9 cellular contexts compared by ENCODE assay signal in genomic region chr7:2431260-2431867, GRCh38. TPM values are rescaled to one million over a fixed set of nuclear protein-coding genes. Genes with fewer than 3 reads are reported as not detected.
DNase-seq lines count a peak whose midpoint lies in the region; ATAC-seq and TF ChIP-seq lines count a peak whose summit lies in the region.
"Had no signal": no experiment of that assay in that cellular context is flagged by ENCODE, and none has a peak within 500 bp of the region (broad histone marks: within the 10 kb centered on the region; RNA-seq: fewer than 3 reads in every experiment).

No MANE protein-coding gene starts in this region.

- H3K27ac Mint-ChIP-seq in chondrocyte (ENCODE audit: unreplicated experiment): no peak overlapping the region

- H3K4me3 Mint-ChIP-seq in chondrocyte (ENCODE audit: unreplicated experiment): no peak overlapping the region

- H3K36me3 Mint-ChIP-seq in chondrocyte (ENCODE audit: low read depth): peaks cover 20% of the 10 kb centered on the region

- TF ChIP-seq CTCF in chondrocyte (IDR thresholded peaks at IDR 0.05): peak; percentile 55

- no peaks in the 10 kb centered on the region for H3K4me1 Mint-ChIP-seq in chondrocyte (ENCODE audit: low read depth)

- DNase-seq in DMS53 (lab: John Stamatoyannopoulos, UW) (peak; percentile 56), DMS53 treated with DMSO at 0.1 percent for 48 hours (lab: John Stamatoyannopoulos, UW; ENCODE audit: unreplicated experiment) (no peak), SK-MEL-5 (ENCODE audit: low read depth, low spot score) (peak; percentile 46), chondrocyte (ENCODE audit: low spot score) (no peak), NCI-H345 treated with DMSO at 0.1 percent for 48 hours (lab: John Stamatoyannopoulos, UW; ENCODE audit: unreplicated experiment) (no peak)
- DNase-seq in stimulated activated CD4-positive, alpha-beta T cell treated with anti-CD3 and anti-CD28 coated beads, Interleukin-15, amount 100 ng/mL, for 24 hours: peak; percentile 62

- no peak for ATAC-seq in GM19035 (IDR thresholded peaks at IDR 0.05; ENCODE audit: unreplicated experiment)
- no peak for ATAC-seq in HG03469 (IDR thresholded peaks at IDR 0.05; ENCODE audit: unreplicated experiment)

- H3K9me3 Mint-ChIP-seq in chondrocyte (ENCODE audit: low read depth): peaks cover 6% of the 10 kb centered on the region

- H3K27me3 Mint-ChIP-seq in chondrocyte (ENCODE audit: low read depth): no peaks in the 10 kb centered on the region

- in situ Hi-C loops in SK-MEL-5 (cut with HindIII; ENCODE audit: low pct_unique_long_range_greater_than_20kb, low sequenced_read_pairs): no loop called here

RNA-seq across cellular contexts. Expression of gene CHST12, which starts 28.0 kb away (rescaled TPM):
- total RNA-seq in SK-MEL-5 (2014; rRNA removed; shearing (Covaris generic)): 9.3 and 11.4 TPM in 2 replicates
- polyA plus RNA-seq in SK-MEL-5 (2015; cell fraction: cytosol; rRNA removed): 42.5 and 59.6 TPM in 2 replicates
- polyA plus RNA-seq in SK-MEL-5 (2015; cell fraction: nucleus; rRNA removed): 18.5 and 20.1 TPM in 2 replicates
- 20.7 to 31.5 TPM (median 22.4 TPM) in 3 replicates for total RNA-seq in chondrocyte

RNA-seq across cellular contexts. Expression of gene GRIFIN, which starts 44.8 kb away (rescaled TPM):
- not detected in 2 replicates for total RNA-seq in SK-MEL-5 (2014; rRNA removed; shearing (Covaris generic))
- not detected in 2 replicates for polyA plus RNA-seq in SK-MEL-5 (2015; cell fraction: cytosol; rRNA removed)
- polyA plus RNA-seq in SK-MEL-5 (2015; cell fraction: nucleus; rRNA removed): not detected in 2 replicates
- not detected in 3 replicates for total RNA-seq in chondrocyte
- total RNA-seq: myocyte had no signal

Comparison
In these comparisons a context has a peak if more than half of its experiments do, and no peak if none do; other contexts are left out.
1. DNase-seq: peak in DMS53 (single experiment), SK-MEL-5 (single experiment) and stimulated activated CD4-positive, alpha-beta T cell treated with anti-CD3 and anti-CD28 coated beads, Interleukin-15, amount 100 ng/mL, for 24 hours (single experiment); none in DMS53 treated with DMSO at 0.1 percent for 48 hours (single experiment), chondrocyte (single experiment) and NCI-H345 treated with DMSO at 0.1 percent for 48 hours (single experiment).